Comparison of ENCODE assay signal across 20 cellular contexts in genomic region chr3:174216948-174217718, GRCh38.
"Had no signal": no experiment of that assay in that cellular context is flagged by ENCODE, and none has a peak within 500 bp of the region (broad histone marks: within the 10 kb centered on the region; RNA-seq: fewer than 3 reads in every experiment).

No MANE protein-coding gene starts in this region.

- H3K4me1 ChIP-seq: foreskin keratinocyte, prostate gland, vagina had no signal

- H3K27ac Mint-ChIP-seq: activated T-cell treated with anti-CD3 and anti-CD28 coated beads, Interleukin-2, amount 50 U/mL, for 72 hours; natural killer cell; type B pancreatic cell had no signal

- H3K27ac ChIP-seq: brain microvascular endothelial cell, foreskin keratinocyte, prostate gland, thoracic aorta, vagina, WERI-Rb-1 had no signal

- H3K27me3 Mint-ChIP-seq: type B pancreatic cell had no signal

- H3K4me3 ChIP-seq: lung, prostate gland, thoracic aorta, vagina had no signal

- H3K9me3 ChIP-seq: prostate gland, thoracic aorta, vagina had no signal

- H3K36me3 ChIP-seq: brain microvascular endothelial cell, prostate gland, thoracic aorta, vagina, WERI-Rb-1 had no signal

- H3K9me3 Mint-ChIP-seq: type B pancreatic cell had no signal

- H3K4me3 Mint-ChIP-seq: activated T-cell treated with anti-CD3 and anti-CD28 coated beads, Interleukin-2, amount 50 U/mL, for 72 hours; natural killer cell; type B pancreatic cell had no signal

- DNase-seq: activated CD4-positive, alpha-beta T cell treated with anti-CD3 and anti-CD28 coated beads for 1 hour; activated CD4-positive, alpha-beta T cell treated with anti-CD3 and anti-CD28 coated beads, Interleukin-2, amount 50 U/mL, for 4 hours; activated effector memory CD4-positive, alpha-beta T cell treated with Interleukin-2 at 50 U/mL for 16 hours; activated naive CD4-positive, alpha-beta T cell treated with anti-CD3 and anti-CD28 coated beads, Interleukin-2, amount 50 U/mL, for 16 hours; activated T-cell treated with anti-CD3 and anti-CD28 coated beads, Interleukin-2, amount 50 U/mL, for 72 hours; aorta; brain microvascular endothelial cell; caudate nucleus; dermis blood vessel endothelial cell; effector CD8-positive, alpha-beta T cell; natural killer cell; stimulated activated CD4-positive, alpha-beta T cell treated with anti-CD3 and anti-CD28 coated beads, Interleukin-4, amount 100 ng/mL, for 1 hour; WERI-Rb-1 had no signal

- H3K27me3 ChIP-seq: brain microvascular endothelial cell, foreskin keratinocyte, vagina had no signal

- ATAC-seq: activated T-cell treated with anti-CD3 and anti-CD28 coated beads, Interleukin-2, amount 50 U/mL, for 72 hours; left lobe of liver had no signal

- H3K36me3 Mint-ChIP-seq: natural killer cell, type B pancreatic cell had no signal
